In genomic region chr3:139378587-139378986, GRCh38 we compare ENCODE assay signal across 13 cellular contexts. TPM values are rescaled to one million over a fixed set of nuclear protein-coding genes. Genes with fewer than 3 reads are reported as not detected.
A peak's percentile ranks its signal among the peaks of the same experiment; 100 is the strongest.
DNase-seq lines count a peak whose midpoint lies in the region; TF ChIP-seq lines count a peak whose summit lies in the region.
"Had no signal": no experiment of that assay in that cellular context is flagged by ENCODE, and none has a peak within 500 bp of the region (broad histone marks: within the 10 kb centered on the region; RNA-seq: fewer than 3 reads in every experiment).

No MANE protein-coding gene starts in this region.

- H3K4me1 ChIP-seq in osteoblast (ENCODE audit: insufficient read depth, low read length), result no peaks in the 10 kb centered on the region

- no peaks in the 10 kb centered on the region for H3K27me3 ChIP-seq in osteoblast (ENCODE audit: insufficient read depth, low read length)
- H3K27me3 ChIP-seq: neutrophil had no signal

- H3K36me3 ChIP-seq in osteoblast (ENCODE audit: insufficient read depth, low read length), result peaks cover 91% of the 10 kb centered on the region

- H3K4me3 ChIP-seq in osteoblast (ENCODE audit: insufficient read depth, low read length) (no peak overlapping the region), lower leg skin (ENCODE audit: low read depth, poor library complexity, severe bottlenecking) (no peak overlapping the region)

- WGBS in lower leg skin, 2 donors, result 74 to 82% methylated on average over 1 of the region's 1 CpG

- no peak overlapping the region for H3K4me3 Mint-ChIP-seq in MCF 10A (ENCODE audit: unreplicated experiment)
- H3K4me3 Mint-ChIP-seq: CD8-positive, alpha-beta T cell; memory B cell had no signal

- no peak for TF ChIP-seq POLR2A in lower leg skin (IDR thresholded peaks at IDR 0.05)

- DNase-seq in NCI-H510A treated with DMSO at 0.1 percent for 48 hours (lab: John Stamatoyannopoulos, UW) (peak; percentile 78), NCI-H510A (lab: John Stamatoyannopoulos, UW) (no peak), NCI-H1436 (lab: John Stamatoyannopoulos, UW) (peak; percentile 90), NCI-H748 treated with DMSO at 0.1 percent for 48 hours (lab: John Stamatoyannopoulos, UW) (peak; percentile 88), osteoblast (ENCODE audit: insufficient read length, low spot score, missing footprints) (peak; percentile 62), MV-4-11 (lab: John Stamatoyannopoulos, UW) (no peak), MCF 10A (ENCODE audit: unreplicated experiment) (no peak), lower leg skin (ENCODE audit: low spot score in 2 of 2) (no peak)
- DNase-seq: CD8-positive, alpha-beta T cell; SIG-M5 had no signal

- H3K27ac Mint-ChIP-seq in MCF 10A (ENCODE audit: low read depth, unreplicated experiment), result no peak overlapping the region
- H3K27ac Mint-ChIP-seq: memory B cell had no signal

- peaks cover 73% of the 10 kb centered on the region for H3K79me2 ChIP-seq in osteoblast (ENCODE audit: insufficient read depth, low read length)

- CTCF ChIA-PET in MCF 10A (lab: Yijun Ruan, JAX), result interaction anchor here (0.6 to 1.0 kb wide), 2 partner anchors 18 to 175 kb away, joined by 3 read pairs; no protein-coding TSS in a partner anchor

- H3K27me3 Mint-ChIP-seq in MCF 10A (ENCODE audit: insufficient read depth, unreplicated experiment), result no peaks in the 10 kb centered on the region
- H3K27me3 Mint-ChIP-seq: memory B cell had no signal

- H3K4me1 Mint-ChIP-seq in MCF 10A (ENCODE audit: insufficient read depth, unreplicated experiment), result peaks cover 7% of the 10 kb centered on the region

- POLR2A ChIA-PET in MCF 10A (lab: Yijun Ruan, JAX), result interaction anchor here (0.6 to 5.8 kb wide), 3 partner anchors 11 to 183 kb away, joined by 4 to 35 read pairs (median 4); partner anchors contain the start of gene COPB2

- peaks cover 95% of the 10 kb centered on the region for H3K36me3 Mint-ChIP-seq in MCF 10A (ENCODE audit: insufficient read depth, unreplicated experiment)

- peaks cover 54% of the 10 kb centered on the region for H4K20me1 ChIP-seq in osteoblast (ENCODE audit: insufficient read depth, low read length)

- TF ChIP-seq CTCF in osteoblast (IDR thresholded peaks at IDR 0.05; ENCODE audit: extremely low read depth, low read depth, low read length) (no peak), MCF 10A (IDR thresholded peaks at IDR 0.05; ENCODE audit: unreplicated experiment) (no peak), lower leg skin (IDR thresholded peaks at IDR 0.05) (no peak)

- intact Hi-C loops in MCF 10A (cut with micrococcal nuclease) (no loop called here), lower leg skin (cut with DNase I; ENCODE audit: low total_unique reads) (no loop called here)

- no peak overlapping the region for H2AFZ ChIP-seq in osteoblast (ENCODE audit: low read length)

- no TSS peak for BruUV-seq in MCF 10A (replicated peaks; lab: Mats Ljungman, UMichigan)

- no peaks in the 10 kb centered on the region for H3K9me3 Mint-ChIP-seq in MCF 10A (ENCODE audit: unreplicated experiment)
- H3K9me3 Mint-ChIP-seq: CD8-positive, alpha-beta T cell; memory B cell had no signal

- no peak overlapping the region for H3K4me2 ChIP-seq in osteoblast (ENCODE audit: insufficient read depth, low read length)
- H3K4me2 ChIP-seq: KMS-11 had no signal

- H3K27ac ChIP-seq in osteoblast (ENCODE audit: low read depth, low read length), result no peak overlapping the region
- H3K27ac ChIP-seq: KMS-11, neutrophil had no signal

- H3K9me3 ChIP-seq in osteoblast (ENCODE audit: low read depth, low read length), result no peaks in the 10 kb centered on the region
- H3K9me3 ChIP-seq: neutrophil had no signal

RNA-seq across cellular contexts. Expression of gene COPB2, which starts 10.9 kb away (rescaled TPM):
- 164 and 173 TPM in 2 replicates for total RNA-seq in osteoblast
- 152 and 190 TPM in 2 replicates for total RNA-seq in MCF 10A (2022)
- total RNA-seq in lower leg skin, result 10 to 100 TPM; 46.1 to 63.6 (median 53.6) TPM

RNA-seq across cellular contexts. Expression of gene MRPS22, which starts 34.8 kb away (rescaled TPM):
- total RNA-seq in osteoblast (65.1 and 68.1 TPM in 2 replicates), MCF 10A (2022) (65.0 and 65.3 TPM in 2 replicates), lower leg skin (10 to 100 TPM; 39.5 to 53.3 (median 47.0) TPM)

Comparison
In these comparisons a context has a peak if more than half of its experiments do, and no peak if none do; other contexts are left out.
1. DNase-seq: peak in NCI-H510A treated with DMSO at 0.1 percent for 48 hours (single experiment), NCI-H1436 (single experiment), NCI-H748 treated with DMSO at 0.1 percent for 48 hours (single experiment) and osteoblast (single experiment); none in NCI-H510A (single experiment), MV-4-11 (single experiment), MCF 10A (single experiment) and lower leg skin (0 of 2).